In genomic region chr11:42338056-42338455, GRCh38 we compare ENCODE assay signal across 19 cellular contexts.
"Had no signal": no experiment of that assay in that cellular context is flagged by ENCODE, and none has a peak within 500 bp of the region (broad histone marks: within the 10 kb centered on the region; RNA-seq: fewer than 3 reads in every experiment).

No MANE protein-coding gene starts in this region.

- H3K4me2 ChIP-seq: neural progenitor cell had no signal

- H3K27me3 ChIP-seq: heart left ventricle, neural progenitor cell, spleen, testis, transverse colon had no signal

- H3K36me3 ChIP-seq: heart left ventricle, neural progenitor cell, spleen, transverse colon had no signal

- H3K79me2 ChIP-seq: parathyroid adenoma had no signal

- DNase-seq: cerebellar nuclear complex; dermis blood vessel endothelial cell; erythroblast; foreskin melanocyte; heart left ventricle; hippocampal formation; natural killer cell; occipital lobe; psoas muscle; spleen; stimulated activated CD4-positive, alpha-beta T cell treated with anti-CD3 and anti-CD28 coated beads, Interleukin-15, amount 100 ng/mL, for 24 hours; stimulated activated CD4-positive, alpha-beta T cell treated with anti-CD3 and anti-CD28 coated beads, Interleukin-1b, Interleukin-23, amount 100 ng/mL, for 48 hours; stimulated activated CD4-positive, alpha-beta T cell treated with anti-CD3 and anti-CD28 coated beads, Interleukin-4, amount 100 ng/mL, for 24 hours; stimulated activated naive B cell treated with anti-CD40 and anti-IgM and Interleukin-4, amounts not matched to agents 10 μg/mL and 1 μg/mL and 100 μg/mL, for 72 hours; stimulated activated naive CD8-positive, alpha-beta T cell treated with anti-CD3 and anti-CD28 coated beads, Interleukin-15, amount 100 ng/mL, for 72 hours; testis; transverse colon had no signal

- H3K9ac ChIP-seq: neural progenitor cell, parathyroid adenoma had no signal

- H3K4me3 ChIP-seq: heart left ventricle, neural progenitor cell, psoas muscle, spleen, testis, transverse colon had no signal

- H3K4me1 ChIP-seq: heart left ventricle, neural progenitor cell, parathyroid adenoma, psoas muscle, spleen, testis, transverse colon had no signal

- H3K27ac ChIP-seq: heart left ventricle, neural progenitor cell, parathyroid adenoma, psoas muscle, spleen, testis, transverse colon had no signal
